Comparison of ENCODE assay signal across 8 cellular contexts in the genomic region with DNA sequence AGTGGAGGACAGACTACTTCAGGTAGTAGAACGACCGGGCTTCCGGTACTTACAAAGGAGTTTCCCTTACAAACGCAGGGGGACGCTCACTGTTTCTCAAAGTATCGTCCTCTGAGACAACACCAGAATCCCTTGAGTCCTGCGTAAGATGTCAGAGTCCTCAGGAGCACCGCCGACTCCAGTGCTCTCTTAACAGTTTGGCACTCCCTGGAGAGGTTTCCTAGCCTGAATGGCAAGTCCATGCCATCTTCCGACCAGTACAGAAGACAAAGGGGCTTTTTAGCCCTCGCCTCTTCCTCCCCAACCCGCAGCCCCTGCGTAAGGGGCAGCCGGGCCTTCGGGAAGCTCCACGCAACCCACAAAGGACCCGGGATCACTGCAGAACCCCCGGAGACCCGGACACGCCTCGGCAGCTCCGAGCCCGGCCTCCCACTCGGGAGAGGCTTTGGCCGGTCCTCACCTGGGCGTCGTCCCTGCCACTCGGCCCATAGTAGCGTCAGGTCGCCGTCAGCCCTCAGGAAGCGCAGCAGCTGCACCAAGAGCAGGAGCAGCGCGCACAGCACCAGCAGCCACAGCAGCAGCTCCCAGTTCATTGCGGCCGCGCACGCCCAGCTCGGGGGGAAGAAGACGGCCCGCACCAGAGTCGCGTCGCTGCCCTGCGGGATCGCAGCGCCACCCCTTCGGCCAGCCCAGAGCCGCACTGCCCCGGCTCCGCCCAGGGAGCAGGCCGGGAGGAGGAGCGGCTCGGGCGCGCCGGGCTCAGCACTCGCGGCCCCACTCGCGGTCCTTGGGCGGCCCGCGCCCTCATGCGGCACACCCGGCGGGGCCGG. TPM values are rescaled to one million over a fixed set of nuclear protein-coding genes. Genes with fewer than 3 reads are reported as not detected.
DNase-seq lines count a peak whose midpoint lies in the region; ATAC-seq and TF ChIP-seq lines count a peak whose summit lies in the region.

A gene with protein sequence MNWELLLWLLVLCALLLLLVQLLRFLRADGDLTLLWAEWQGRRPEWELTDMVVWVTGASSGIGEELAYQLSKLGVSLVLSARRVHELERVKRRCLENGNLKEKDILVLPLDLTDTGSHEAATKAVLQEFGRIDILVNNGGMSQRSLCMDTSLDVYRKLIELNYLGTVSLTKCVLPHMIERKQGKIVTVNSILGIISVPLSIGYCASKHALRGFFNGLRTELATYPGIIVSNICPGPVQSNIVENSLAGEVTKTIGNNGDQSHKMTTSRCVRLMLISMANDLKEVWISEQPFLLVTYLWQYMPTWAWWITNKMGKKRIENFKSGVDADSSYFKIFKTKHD (minus strand): TSS at position 682 of the 830 bp plus-strand sequence. CDS start 89 bp downstream, at position 593.

- ATAC-seq in GM19025 (IDR thresholded peaks at IDR 0.05; ENCODE audit: low read depth, unreplicated experiment) (peak; percentile 88), HG03280 (IDR thresholded peaks at IDR 0.05; ENCODE audit: unreplicated experiment) (peak; percentile 86)

- no peaks in the 10 kb centered on the region for H3K9me3 Mint-ChIP-seq in activated CD4-positive, alpha-beta memory T cell treated with anti-CD3 and anti-CD28 coated beads for 36 hours

- H3K36me3 ChIP-seq in BJ (ENCODE audit: control insufficient read depth, insufficient read depth, low read length) (no peaks in the 10 kb centered on the region), ectodermal cell (ENCODE audit: control insufficient read depth, insufficient read depth, low read length) (no peaks in the 10 kb centered on the region)

- CTCF ChIA-PET in BJ (lab: Yijun Ruan, JAX): interaction anchor here (0.6 to 3.1 kb wide), 20 partner anchors 9 to 1829 kb away, joined by 3 to 31 read pairs (median 3); no protein-coding TSS in a partner anchor
- CTCF ChIA-PET in activated CD4-positive, alpha-beta memory T cell treated with anti-CD3 and anti-CD28 coated beads for 36 hours (lab: Charles Lee): interaction anchor here (0.6 to 3.1 kb wide), 11 partner anchors 10 to 201 kb away, joined by 3 to 22 read pairs (median 9); a partner anchor contains a TSS

- H3K36me3 Mint-ChIP-seq in activated CD4-positive, alpha-beta memory T cell treated with anti-CD3 and anti-CD28 coated beads for 36 hours: peaks cover 8% of the 10 kb centered on the region

- DNase-seq in BJ (ENCODE audit: low read depth) (no peak), NCI-H526 treated with DMSO at 0.1 percent for 48 hours (lab: John Stamatoyannopoulos, UW) (peak; percentile 72), lung microvascular endothelial cell (ENCODE audit: low read depth in 2 of 2) (peak; percentile 73 to 89)
- peak; percentile 79 for DNase-seq in activated CD4-positive, alpha-beta memory T cell treated with anti-CD3 and anti-CD28 coated beads for 36 hours
- peak; percentile 35 to 50 (median 40) for DNase-seq in stimulated activated CD4-positive, alpha-beta T cell treated with anti-CD3 and anti-CD28 coated beads, TNF-alpha, amount 100 ng/mL, for 4 hours (ENCODE audit: low read depth in 3 of 3)

- H3K27me3 ChIP-seq in BJ (ENCODE audit: control insufficient read depth, insufficient read depth, low read length): 0 out of 2 replicates have a peak, but pooled peaks cover 2% of the 10 kb centered on the region
- H3K27me3 ChIP-seq in ectodermal cell (ENCODE audit: control insufficient read depth, insufficient read depth, low read length, poor library complexity, severe bottlenecking): no peaks in the 10 kb centered on the region

- H3K4me3 Mint-ChIP-seq in activated CD4-positive, alpha-beta memory T cell treated with anti-CD3 and anti-CD28 coated beads for 36 hours: peak within 1 kb of the TSS; percentile 94

- H3K27ac ChIP-seq in ectodermal cell (ENCODE audit: insufficient read depth, low read depth, low read length, poor library complexity, severe bottlenecking): peak within 1 kb of the TSS; percentile 75

- no peaks in the 10 kb centered on the region for H3K4me1 ChIP-seq in ectodermal cell (ENCODE audit: control insufficient read depth, insufficient read depth, low read length)

- H3K9me3 ChIP-seq in ectodermal cell (ENCODE audit: control insufficient read depth, low read length): no peaks in the 10 kb centered on the region

- TF ChIP-seq CTCF in BJ (IDR thresholded peaks at IDR 0.05; ENCODE audit: insufficient read depth, low read depth, low read length): peak; percentile 30; the same call in 1 of the 2 replicates

- H3K27ac Mint-ChIP-seq in activated CD4-positive, alpha-beta memory T cell treated with anti-CD3 and anti-CD28 coated beads for 36 hours: peak within 1 kb of the TSS; percentile 97

- 0 to 1% methylated on average over 68 of the region's 68 CpGs for WGBS in ectodermal cell, 2 experiments

- peaks cover 37% of the 10 kb centered on the region for H3K4me1 Mint-ChIP-seq in activated CD4-positive, alpha-beta memory T cell treated with anti-CD3 and anti-CD28 coated beads for 36 hours (ENCODE audit: low read depth)

- POLR2A ChIA-PET in BJ (lab: Charles Lee): interaction anchor here (0.6 kb wide), 1 partner anchor 828 kb away, joined by 21 read pairs; no protein-coding TSS in a partner anchor
- POLR2A ChIA-PET in activated CD4-positive, alpha-beta memory T cell treated with anti-CD3 and anti-CD28 coated beads for 36 hours (lab: Charles Lee): interaction anchor here (0.5 to 1.7 kb wide), 7 partner anchors 11 to 83 kb away, joined by 3 to 12 read pairs (median 6); a partner anchor contains a TSS

- intact Hi-C loops in activated CD4-positive, alpha-beta memory T cell treated with anti-CD3 and anti-CD28 coated beads for 36 hours (cut with micrococcal nuclease): loop anchor here (1.0 to 10.0 kb wide), 6 partner anchors 14 to 680 kb away; a partner anchor contains a TSS

- H3K4me3 ChIP-seq in BJ (ENCODE audit: low read depth, low read length): peak within 1 kb of the TSS; percentile 78
- H3K4me3 ChIP-seq in ectodermal cell (ENCODE audit: insufficient read depth, low read depth, low read length): peak within 1 kb of the TSS; percentile 92

- no peaks in the 10 kb centered on the region for H3K27me3 Mint-ChIP-seq in activated CD4-positive, alpha-beta memory T cell treated with anti-CD3 and anti-CD28 coated beads for 36 hours

RNA-seq across cellular contexts. Expression of the gene that starts here (rescaled TPM):
- 38.0 and 43.3 TPM in 2 replicates for polyA plus RNA-seq in BJ (2011; rRNA removed)
- polyA minus RNA-seq in BJ (2011; rRNA and poly(A)+ RNA removed): 7.8 and 8.5 TPM in 2 replicates
- total RNA-seq in activated CD4-positive, alpha-beta memory T cell treated with anti-CD3 and anti-CD28 coated beads for 36 hours: 10 to 100 TPM; 70.3 to 74.7 TPM
- 22.5 TPM for polyA plus RNA-seq in ectodermal cell (2013, experiment 1 of 4)
- polyA plus RNA-seq in ectodermal cell (2013, experiment 2 of 4): 24.7 TPM
- polyA plus RNA-seq in ectodermal cell (2013, experiment 3 of 4): 22.9 TPM
- polyA plus RNA-seq in ectodermal cell (2013, experiment 4 of 4): 28.8 TPM
- total RNA-seq in lung microvascular endothelial cell: 71.7 and 123 TPM in 2 replicates
